41 cellular contexts compared by ENCODE assay signal in genomic region chr19:6644796-6645195, GRCh38. TPM values are rescaled to one million over a fixed set of nuclear protein-coding genes. Genes with fewer than 3 reads are reported as not detected.
"Had no signal": no experiment of that assay in that cellular context is flagged by ENCODE, and none has a peak within 500 bp of the region (broad histone marks: within the 10 kb centered on the region; RNA-seq: fewer than 3 reads in every experiment).

No MANE protein-coding gene starts in this region.

- H3K27me3 Mint-ChIP-seq: activated naive CD4-positive, alpha-beta T cell treated with anti-CD3 and anti-CD28 coated beads, Interleukin-2, amount 50 U/mL, for 24 hours; activated naive CD8-positive, alpha-beta T cell; activated naive CD8-positive, alpha-beta T cell treated with anti-CD3 and anti-CD28 coated beads for 36 hours; activated naive CD8-positive, alpha-beta T cell treated with anti-CD3 and anti-CD28 coated beads, Interleukin-2, amount 10 ng/mL, durations not matched to agents 7 days and 5 days; activated naive CD8-positive, alpha-beta T cell treated with anti-CD3 and anti-CD28 coated beads, Interleukin-2, amount 50 U/mL, for 24 hours; activated T-cell treated with anti-CD3 and anti-CD28 coated beads, Interleukin-2, amount 50 U/mL, for 24 hours; activated T-helper 17 cell treated with anti-CD3 and anti-CD28 coated beads, Interleukin-2, amount 50 U/mL, for 72 hours; central memory CD8-positive, alpha-beta T cell had no signal

- H3K9me3 Mint-ChIP-seq: activated naive CD4-positive, alpha-beta T cell treated with anti-CD3 and anti-CD28 coated beads for 36 hours; activated naive CD4-positive, alpha-beta T cell treated with anti-CD3 and anti-CD28 coated beads, Interleukin-2, amount 10 ng/mL, durations not matched to agents 7 days and 5 days; activated naive CD4-positive, alpha-beta T cell treated with anti-CD3 and anti-CD28 coated beads, Interleukin-2, amount 50 U/mL, for 24 hours; activated naive CD4-positive, alpha-beta T cell treated with anti-CD3 and anti-CD28 coated beads, Interleukin-2, amount 50 U/mL, for 72 hours; activated naive CD8-positive, alpha-beta T cell treated with anti-CD3 and anti-CD28 coated beads for 36 hours; activated naive CD8-positive, alpha-beta T cell treated with anti-CD3 and anti-CD28 coated beads, Interleukin-2, amount 10 ng/mL, durations not matched to agents 7 days and 5 days; activated naive CD8-positive, alpha-beta T cell treated with anti-CD3 and anti-CD28 coated beads, Interleukin-2, amount 50 U/mL, for 24 hours; activated T-cell treated with anti-CD3 and anti-CD28 coated beads, Interleukin-2, amount 50 U/mL, for 24 hours; activated T-cell treated with anti-CD3 and anti-CD28 coated beads, Interleukin-2, amount 50 U/mL, for 4 hours; activated T-cell treated with anti-CD3 and anti-CD28 coated beads, Interleukin-2, amount 50 U/mL, for 72 hours; activated T-helper 1 cell treated with anti-CD3 and anti-CD28 coated beads, Interleukin-12 subunit alpha, Interleukin-12 subunit beta, Interleukin-2, Interleukin-4 antibody, amounts not matched to agents 30 ng/mL and 10 ng/mL and 1 ng/mL, durations not matched to agents 14 hours and 24 hours and 36 hours; activated T-helper 17 cell treated with anti-CD3 and anti-CD28 coated beads, Interleukin-2, amount 50 U/mL, for 72 hours; activated T-helper 2 cell treated with anti-CD3 and anti-CD28 coated beads, Interferon-gamma antibody, Interleukin-2, Interleukin-4, amounts not matched to agents 10 μg/mL and 5 μg/mL and 100 μg/mL, durations not matched to agents 14 hours and 24 hours and 36 hours; central memory CD8-positive, alpha-beta T cell had no signal

- H3K27ac Mint-ChIP-seq: activated naive CD4-positive, alpha-beta T cell treated with anti-CD3 and anti-CD28 coated beads for 36 hours; activated naive CD4-positive, alpha-beta T cell treated with anti-CD3 and anti-CD28 coated beads, Interleukin-2, amount 10 ng/mL, durations not matched to agents 7 days and 5 days; activated naive CD4-positive, alpha-beta T cell treated with anti-CD3 and anti-CD28 coated beads, Interleukin-2, amount 50 U/mL, for 24 hours; activated naive CD4-positive, alpha-beta T cell treated with anti-CD3 and anti-CD28 coated beads, Interleukin-2, amount 50 U/mL, for 72 hours; activated naive CD8-positive, alpha-beta T cell; activated naive CD8-positive, alpha-beta T cell treated with anti-CD3 and anti-CD28 coated beads, Interleukin-2, amount 10 ng/mL, durations not matched to agents 7 days and 5 days; activated naive CD8-positive, alpha-beta T cell treated with anti-CD3 and anti-CD28 coated beads, Interleukin-2, amount 50 U/mL, for 24 hours; activated T-cell treated with anti-CD3 and anti-CD28 coated beads, Interleukin-2, amount 50 U/mL, for 24 hours; activated T-cell treated with anti-CD3 and anti-CD28 coated beads, Interleukin-2, amount 50 U/mL, for 72 hours; activated T-helper 17 cell treated with anti-CD3 and anti-CD28 coated beads, Interleukin-2, amount 50 U/mL, for 72 hours; activated T-helper 2 cell treated with anti-CD3 and anti-CD28 coated beads, Interferon-gamma antibody, Interleukin-2, Interleukin-4, amounts not matched to agents 10 μg/mL and 5 μg/mL and 100 μg/mL, durations not matched to agents 14 hours and 24 hours and 36 hours; brain had no signal

- H3K36me3 Mint-ChIP-seq: activated naive CD4-positive, alpha-beta T cell treated with anti-CD3 and anti-CD28 coated beads, Interleukin-2, amount 10 ng/mL, durations not matched to agents 7 days and 5 days; activated naive CD4-positive, alpha-beta T cell treated with anti-CD3 and anti-CD28 coated beads, Interleukin-2, amount 50 U/mL, for 24 hours; activated naive CD4-positive, alpha-beta T cell treated with anti-CD3 and anti-CD28 coated beads, Interleukin-2, amount 50 U/mL, for 72 hours; activated naive CD8-positive, alpha-beta T cell; activated naive CD8-positive, alpha-beta T cell treated with anti-CD3 and anti-CD28 coated beads for 36 hours; brain had no signal

- H3K4me3 Mint-ChIP-seq: activated naive CD4-positive, alpha-beta T cell treated with anti-CD3 and anti-CD28 coated beads for 36 hours; activated naive CD4-positive, alpha-beta T cell treated with anti-CD3 and anti-CD28 coated beads, Interleukin-2, amount 10 ng/mL, durations not matched to agents 7 days and 5 days; activated naive CD4-positive, alpha-beta T cell treated with anti-CD3 and anti-CD28 coated beads, Interleukin-2, amount 50 U/mL, for 24 hours; activated naive CD8-positive, alpha-beta T cell; activated naive CD8-positive, alpha-beta T cell treated with anti-CD3 and anti-CD28 coated beads for 36 hours; activated naive CD8-positive, alpha-beta T cell treated with anti-CD3 and anti-CD28 coated beads, Interleukin-2, amount 10 ng/mL, durations not matched to agents 7 days and 5 days; activated naive CD8-positive, alpha-beta T cell treated with anti-CD3 and anti-CD28 coated beads, Interleukin-2, amount 50 U/mL, for 24 hours; activated T-cell treated with anti-CD3 and anti-CD28 coated beads, Interleukin-2, amount 50 U/mL, for 24 hours; activated T-cell treated with anti-CD3 and anti-CD28 coated beads, Interleukin-2, amount 50 U/mL, for 4 hours; activated T-cell treated with anti-CD3 and anti-CD28 coated beads, Interleukin-2, amount 50 U/mL, for 72 hours; activated T-helper 1 cell treated with anti-CD3 and anti-CD28 coated beads, Interleukin-12 subunit alpha, Interleukin-12 subunit beta, Interleukin-2, Interleukin-4 antibody, amounts not matched to agents 30 ng/mL and 10 ng/mL and 1 ng/mL, durations not matched to agents 14 hours and 24 hours and 36 hours; activated T-helper 17 cell treated with anti-CD3 and anti-CD28 coated beads, Interleukin-2, amount 50 U/mL, for 72 hours; brain; central memory CD8-positive, alpha-beta T cell had no signal

- H3K27me3 ChIP-seq: ascending aorta, brain microvascular endothelial cell, cardiac muscle cell had no signal

- H3K27ac ChIP-seq: adrenal gland, ascending aorta, body of pancreas, brain microvascular endothelial cell, breast epithelium, cardiac muscle cell had no signal

- DNase-seq: activated gamma-delta T cell; activated gamma-delta T cell treated with Interleukin-2 at 50 U/mL for 16 hours; activated naive CD4-positive, alpha-beta T cell; activated naive CD4-positive, alpha-beta T cell treated with anti-CD3 and anti-CD28 coated beads for 36 hours; activated naive CD4-positive, alpha-beta T cell treated with anti-CD3 and anti-CD28 coated beads, Interleukin-2, amount 10 ng/mL, durations not matched to agents 7 days and 5 days; activated naive CD4-positive, alpha-beta T cell treated with anti-CD3 and anti-CD28 coated beads, Interleukin-2, amount 50 U/mL, for 16 hours; activated naive CD4-positive, alpha-beta T cell treated with Interleukin-2 at 50 U/mL for 16 hours; activated naive CD8-positive, alpha-beta T cell treated with anti-CD3 and anti-CD28 coated beads for 36 hours; activated naive CD8-positive, alpha-beta T cell treated with anti-CD3 and anti-CD28 coated beads, Interleukin-2, amount 10 ng/mL, durations not matched to agents 7 days and 5 days; activated naive CD8-positive, alpha-beta T cell treated with anti-CD3 and anti-CD28 coated beads, Interleukin-2, amount 50 U/mL, for 24 hours; activated T-cell treated with anti-CD3 and anti-CD28 coated beads, Interleukin-2, amount 50 U/mL, for 1 hour; activated T-cell treated with anti-CD3 and anti-CD28 coated beads, Interleukin-2, amount 50 U/mL, for 24 hours; activated T-cell treated with anti-CD3 and anti-CD28 coated beads, Interleukin-2, amount 50 U/mL, for 4 hours; activated T-cell treated with anti-CD3 and anti-CD28 coated beads, Interleukin-2, amount 50 U/mL, for 48 hours; activated T-cell treated with anti-CD3 and anti-CD28 coated beads, Interleukin-2, amount 50 U/mL, for 72 hours; adrenal gland; amniotic stem cell; amygdala; anterior cingulate cortex; aorta; body of pancreas; brain microvascular endothelial cell; caudate nucleus; central memory CD4-positive, alpha-beta T cell; cerebellar nuclear complex had no signal

- H3K4me3 ChIP-seq: adrenal gland, ascending aorta, body of pancreas, breast epithelium, cardiac muscle cell had no signal

- H3K36me3 ChIP-seq: adrenal gland, ascending aorta, brain microvascular endothelial cell, breast epithelium, cardiac muscle cell had no signal

- H3K4me1 ChIP-seq: adrenal gland, ascending aorta, body of pancreas, breast epithelium had no signal

- H3K4me1 Mint-ChIP-seq: brain had no signal

- ATAC-seq: activated naive CD4-positive, alpha-beta T cell treated with anti-CD3 and anti-CD28 coated beads, Interleukin-2, amount 50 U/mL, for 72 hours; activated naive CD8-positive, alpha-beta T cell treated with anti-CD3 and anti-CD28 coated beads, Interleukin-2, amount 50 U/mL, for 24 hours; activated T-cell treated with anti-CD3 and anti-CD28 coated beads, Interleukin-2, amount 50 U/mL, for 4 hours; activated T-cell treated with anti-CD3 and anti-CD28 coated beads, Interleukin-2, amount 50 U/mL, for 72 hours; activated T-helper 17 cell treated with anti-CD3 and anti-CD28 coated beads, Interleukin-2, amount 50 U/mL, for 72 hours; body of pancreas had no signal

- H3K9me3 ChIP-seq: adrenal gland, ascending aorta, body of pancreas had no signal

RNA-seq across cellular contexts. Expression of gene TNFSF14, which starts 25.2 kb away (rescaled TPM):
- total RNA-seq: astrocyte, cardiac muscle cell, cerebellum, chondrocyte had no signal
- polyA plus RNA-seq: cardiac muscle cell had no signal

RNA-seq across cellular contexts. Expression of gene CD70, which starts 53.8 kb away (rescaled TPM):
- total RNA-seq: ascending aorta, body of pancreas, breast epithelium, bronchial epithelial cell, cardiac muscle cell, cardiac septum, cerebellum had no signal
- polyA plus RNA-seq: aorta, cardiac muscle cell had no signal
